In the genomic region with DNA sequence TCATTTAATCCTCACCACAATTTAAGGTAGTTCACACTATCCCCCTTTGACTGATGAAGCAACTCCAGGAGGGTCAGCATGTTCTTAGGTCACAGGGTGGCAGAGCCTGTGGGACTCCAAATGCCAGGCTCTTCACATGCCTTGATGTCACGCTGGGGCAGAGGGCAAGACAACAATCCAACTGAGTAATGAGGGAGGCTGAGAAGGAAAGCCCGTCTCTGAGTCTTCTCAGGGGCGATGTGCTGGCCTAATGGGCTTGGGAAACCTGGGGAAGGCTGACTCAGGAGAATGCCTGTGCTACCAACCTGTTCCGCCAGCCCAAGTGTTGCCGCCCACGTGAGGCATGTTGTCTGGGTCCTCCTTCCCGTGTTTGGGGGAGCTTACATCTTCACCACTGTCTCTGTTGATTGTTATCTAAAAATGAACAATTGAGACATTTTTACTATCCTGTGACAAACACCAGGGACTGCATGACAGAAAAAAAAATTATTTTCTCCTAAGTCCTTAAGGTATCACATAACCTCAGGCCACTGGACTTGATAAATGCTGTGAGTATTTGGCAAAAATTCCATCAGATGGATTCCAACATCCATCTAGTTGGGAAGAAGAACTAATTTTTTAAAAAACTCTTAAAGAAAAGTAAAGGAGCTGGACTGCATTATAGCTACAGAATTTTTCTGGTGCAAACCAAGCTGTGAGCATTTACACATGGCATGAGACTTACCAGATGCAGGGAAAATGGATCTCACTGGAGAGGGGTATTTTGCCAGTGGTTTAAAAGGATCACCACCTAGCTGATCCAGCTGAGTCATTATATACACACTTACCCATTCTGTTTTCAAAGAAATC, we compare ENCODE assay signal across 14 cellular contexts.
A peak's percentile ranks its signal among the peaks of the same experiment; 100 is the strongest.
DNase-seq lines count a peak whose midpoint lies in the region; ATAC-seq and TF ChIP-seq lines count a peak whose summit lies in the region.
"Had no signal": no experiment of that assay in that cellular context is flagged by ENCODE, and none has a peak within 500 bp of the region (broad histone marks: within the 10 kb centered on the region; RNA-seq: fewer than 3 reads in every experiment).

No MANE protein-coding gene starts in this region.

- peaks cover 0 to 14% (median 0%) of the 10 kb centered on the region in 11 donors for H3K9me3 Mint-ChIP-seq in naive thymus-derived CD4-positive, alpha-beta T cell
- H3K9me3 Mint-ChIP-seq: activated B cell treated with CpG ODN at 0.5 μM for 24 hours had no signal

- H3K27ac Mint-ChIP-seq in naive thymus-derived CD4-positive, alpha-beta T cell: no peak overlapping the region
- H3K27ac Mint-ChIP-seq: activated B cell treated with CpG ODN at 0.5 μM for 24 hours; stimulated activated naive B cell treated with anti-CD40 and anti-IgM and Interleukin-4, amounts not matched to agents 10 μg/mL and 1 μg/mL and 100 μg/mL, for 72 hours had no signal

- H4K20me1 ChIP-seq in PC-3 (ENCODE audit: low read length): no peaks in the 10 kb centered on the region

- H3K27ac ChIP-seq in PC-3 (ENCODE audit: low read length) (no peak overlapping the region), dorsolateral prefrontal cortex (peak overlapping the region in 41 of 59 donors; percentile 1 to 76 (median 57)), lower lobe of right lung (peak overlapping the region; percentile 74), substantia nigra (ENCODE audit: low read depth, low read length, poor library complexity, severe bottlenecking) (peak overlapping the region; percentile 13)
- no peak overlapping the region for H3K27ac ChIP-seq in naive thymus-derived CD4-positive, alpha-beta T cell (ENCODE audit: low read depth, low read length)

- no peak overlapping the region for H3K4me3 Mint-ChIP-seq in naive thymus-derived CD4-positive, alpha-beta T cell
- H3K4me3 Mint-ChIP-seq: activated B cell treated with CpG ODN at 0.5 μM for 24 hours; naive thymus-derived CD8-positive, alpha-beta T cell; stimulated activated naive B cell treated with anti-CD40 and anti-IgM and Interleukin-4, amounts not matched to agents 10 μg/mL and 1 μg/mL and 100 μg/mL, for 72 hours had no signal

- no peaks in the 10 kb centered on the region for H3K9me2 ChIP-seq in PC-3 (replicated peaks; ENCODE audit: low read length)

- no peak overlapping the region for H3K9ac ChIP-seq in PC-3 (ENCODE audit: low read length)

- TF ChIP-seq CTCF in PC-3 (conservative IDR thresholded peaks at IDR 0.05; ENCODE audit: low read depth, low read length) (no peak), dorsolateral prefrontal cortex (IDR thresholded peaks at IDR 0.05 in 54 of 56, conservative IDR thresholded peaks at IDR 0.05 in 2 of 56; ENCODE audit: low read depth in 1 of 56, partially characterized antibody in 56 of 56) (no peak), lower lobe of right lung (IDR thresholded peaks at IDR 0.05) (no peak), BE2C (IDR thresholded peaks at IDR 0.05; ENCODE audit: low read depth, low read length) (no peak)

- H3K4me1 Mint-ChIP-seq in naive thymus-derived CD4-positive, alpha-beta T cell: no peaks in the 10 kb centered on the region
- H3K4me1 Mint-ChIP-seq: activated B cell treated with CpG ODN at 0.5 μM for 24 hours; stimulated activated naive B cell treated with anti-CD40 and anti-IgM and Interleukin-4, amounts not matched to agents 10 μg/mL and 1 μg/mL and 100 μg/mL, for 72 hours had no signal

- BruUV-seq in PC-3 (replicated peaks; lab: Mats Ljungman, UMichigan): no TSS peak

- H3K4me1 ChIP-seq in PC-3 (ENCODE audit: insufficient read depth, low read length) (peaks cover 40% of the 10 kb centered on the region), lower lobe of right lung (peaks cover 39% of the 10 kb centered on the region), BE2C (no peaks in the 10 kb centered on the region)
- H3K4me1 ChIP-seq in naive thymus-derived CD4-positive, alpha-beta T cell (ENCODE audit: control insufficient read depth in 2 of 2, insufficient read depth in 2 of 2, low read length in 2 of 2): no peaks in the 10 kb centered on the region

- DNase-seq in PC-3 (peak; percentile 12), dorsolateral prefrontal cortex (no peak), lower lobe of right lung (no peak), substantia nigra (lab: John Stamatoyannopoulos, UW) (no peak), T-helper 1 cell (no peak), BE2C (no peak)
- no peak for DNase-seq in naive thymus-derived CD4-positive, alpha-beta T cell
- DNase-seq: activated B cell treated with CpG ODN at 0.5 μM for 24 hours; amniotic stem cell; naive thymus-derived CD8-positive, alpha-beta T cell; NCI-H345; SHP77 treated with DMSO at 0.1 percent for 48 hours; stimulated activated CD4-positive, alpha-beta T cell treated with anti-CD3 and anti-CD28 coated beads, Interleukin-2, amount 100 ng/mL, for 24 hours; stimulated activated naive B cell treated with anti-CD40 and anti-IgM and Interleukin-4, amounts not matched to agents 10 μg/mL and 1 μg/mL and 100 μg/mL, for 72 hours had no signal

- H3K9me3 ChIP-seq in PC-3 (ENCODE audit: low read length) (no peaks in the 10 kb centered on the region), lower lobe of right lung (no peaks in the 10 kb centered on the region), BE2C (no peaks in the 10 kb centered on the region)
- H3K9me3 ChIP-seq in naive thymus-derived CD4-positive, alpha-beta T cell (ENCODE audit: control insufficient read depth in 2 of 3, low read length in 3 of 3): no peaks in the 10 kb centered on the region

- intact Hi-C loops in PC-3 (cut with micrococcal nuclease): loop anchor here (5.0 kb wide), 1 partner anchor 32 kb away; no protein-coding TSS in a partner anchor
- intact Hi-C loops in dorsolateral prefrontal cortex (cut with DNase I): loop anchor here (5.0 to 10.0 kb wide), 4 partner anchors 37 to 158 kb away; a partner anchor contains a TSS
- intact Hi-C loops in lower lobe of right lung (cut with DNase I): no loop called here
- intact Hi-C loops in naive thymus-derived CD4-positive, alpha-beta T cell (cut with micrococcal nuclease): loop anchor here in 1 of 2 donors (5.0 kb wide), 1 partner anchor 1683 kb away; no protein-coding TSS in a partner anchor

- no peaks in the 10 kb centered on the region for H3K27me3 Mint-ChIP-seq in naive thymus-derived CD4-positive, alpha-beta T cell
- H3K27me3 Mint-ChIP-seq: activated B cell treated with CpG ODN at 0.5 μM for 24 hours; naive thymus-derived CD8-positive, alpha-beta T cell; stimulated activated naive B cell treated with anti-CD40 and anti-IgM and Interleukin-4, amounts not matched to agents 10 μg/mL and 1 μg/mL and 100 μg/mL, for 72 hours had no signal

- peaks cover 16 to 48% (median 27%) of the 10 kb centered on the region in 5 donors for H3K36me3 Mint-ChIP-seq in naive thymus-derived CD4-positive, alpha-beta T cell

- no peaks in the 10 kb centered on the region for H3F3A ChIP-seq in PC-3 (ENCODE audit: low read length, unreplicated experiment)

- no peak overlapping the region for H3K4me2 ChIP-seq in PC-3 (ENCODE audit: low read length)

- ATAC-seq in PC-3 (peak; percentile 12; the same call in 1 of the 2 replicates), lower lobe of right lung (no peak)
- no peak for ATAC-seq in naive thymus-derived CD4-positive, alpha-beta T cell
- ATAC-seq: naive thymus-derived CD8-positive, alpha-beta T cell; stimulated activated naive B cell treated with anti-CD40 and anti-IgM and Interleukin-4, amounts not matched to agents 10 μg/mL and 1 μg/mL and 100 μg/mL, for 72 hours had no signal

- H3K27me3 ChIP-seq in PC-3 (ENCODE audit: low read length) (no peaks in the 10 kb centered on the region), dorsolateral prefrontal cortex (no peaks in the 10 kb centered on the region), lower lobe of right lung (ENCODE audit: low read depth) (no peaks in the 10 kb centered on the region), BE2C (no peaks in the 10 kb centered on the region)
- no peaks in the 10 kb centered on the region for H3K27me3 ChIP-seq in naive thymus-derived CD4-positive, alpha-beta T cell (ENCODE audit: control insufficient read depth in 2 of 2, insufficient read depth in 2 of 2, low read length in 2 of 2)

- no peaks in the 10 kb centered on the region for H3K79me2 ChIP-seq in PC-3 (ENCODE audit: low read length)

- H3K4me3 ChIP-seq in PC-3 (ENCODE audit: low read length) (no peak overlapping the region), dorsolateral prefrontal cortex (no peak overlapping the region), lower lobe of right lung (no peak overlapping the region), BE2C (ENCODE audit: low read depth, low read length) (no peak overlapping the region)
- no peak overlapping the region for H3K4me3 ChIP-seq in naive thymus-derived CD4-positive, alpha-beta T cell (ENCODE audit: low read length)

- H2AFZ ChIP-seq in PC-3 (ENCODE audit: low read length): no peak overlapping the region

- CTCF ChIA-PET in PC-3 (lab: Charles Lee): interaction anchor here (0.8 kb wide), 1 partner anchor 117 kb away, joined by 3 read pairs; no protein-coding TSS in a partner anchor
- CTCF ChIA-PET in naive thymus-derived CD4-positive, alpha-beta T cell (lab: Charles Lee): no interaction called here

- H3K36me3 ChIP-seq in PC-3 (ENCODE audit: low read depth, low read length): no peaks in the 10 kb centered on the region
- H3K36me3 ChIP-seq in lower lobe of right lung: peaks cover 9% of the 10 kb centered on the region
- peaks cover 0 to 40% (median 2%) of the 10 kb centered on the region in 3 experiments for H3K36me3 ChIP-seq in naive thymus-derived CD4-positive, alpha-beta T cell (ENCODE audit: control insufficient read depth in 2 of 3, insufficient read depth in 3 of 3, low read length in 3 of 3)
- H3K36me3 ChIP-seq in BE2C: peaks cover 27% of the 10 kb centered on the region

- POLR2A ChIA-PET in PC-3 (lab: Charles Lee; ENCODE audit: unreplicated experiment): interaction anchor here (0.6 kb wide), 1 partner anchor 115 kb away, joined by 3 read pairs; no protein-coding TSS in a partner anchor
- POLR2A ChIA-PET in naive thymus-derived CD4-positive, alpha-beta T cell (lab: Charles Lee): no interaction called here

Comparison
In these comparisons a context has a peak if more than half of its experiments do, and no peak if none do; other contexts are left out.
1. H3K27ac ChIP-seq: peak in dorsolateral prefrontal cortex (41 of 59), lower lobe of right lung (single experiment) and substantia nigra (single experiment); none in PC-3 (single experiment) and naive thymus-derived CD4-positive, alpha-beta T cell (single experiment).